ENCODE assay signal across 9 cellular contexts in the genomic region with DNA sequence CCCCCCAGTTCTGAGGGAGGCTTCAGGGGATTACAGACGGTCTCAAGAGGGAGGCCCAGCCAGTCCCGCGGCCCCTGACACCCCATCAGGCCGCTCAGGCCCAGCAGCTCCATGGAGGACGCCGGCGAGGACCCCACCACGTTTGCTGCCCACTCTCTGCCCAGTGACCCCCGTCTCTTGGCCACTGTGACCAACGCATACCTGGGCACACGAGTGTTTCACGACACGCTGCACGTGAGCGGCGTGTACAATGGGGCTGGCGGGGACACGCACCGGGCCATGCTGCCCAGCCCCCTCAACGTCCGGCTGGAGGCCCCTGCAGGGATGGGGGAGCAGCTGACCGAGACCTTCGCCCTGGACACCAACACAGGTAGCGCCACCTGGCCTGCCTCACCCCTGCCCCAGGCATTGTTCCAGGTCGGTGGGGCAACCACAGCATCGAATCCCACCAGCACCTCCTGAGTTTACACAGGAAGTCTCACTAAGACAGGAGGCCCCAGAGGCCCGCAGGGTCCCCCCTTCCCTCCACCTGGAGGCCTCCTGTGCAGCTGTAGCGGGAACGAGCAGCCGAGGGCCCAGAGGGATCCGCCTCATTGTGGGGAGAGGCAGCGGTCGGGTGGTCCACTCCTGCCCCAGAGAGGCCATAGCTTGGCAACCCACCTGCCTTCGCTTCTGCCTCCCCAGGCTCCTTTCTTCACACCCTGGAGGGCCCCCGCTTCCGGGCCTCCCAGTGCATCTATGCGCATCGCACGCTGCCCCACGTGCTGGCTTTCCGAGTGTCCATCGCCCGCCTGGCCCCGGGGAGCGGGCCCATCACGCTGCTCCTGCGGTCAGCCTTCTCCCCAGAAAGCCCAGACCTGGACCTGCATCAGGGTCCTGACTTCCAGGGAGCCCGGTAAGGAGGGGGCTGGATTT. TPM values are rescaled to one million over a fixed set of nuclear protein-coding genes. Genes with fewer than 3 reads are reported as not detected.
DNase-seq lines count a peak whose midpoint lies in the region; ATAC-seq and TF ChIP-seq lines count a peak whose summit lies in the region.
"Had no signal": no experiment of that assay in that cellular context is flagged by ENCODE, and none has a peak within 500 bp of the region (broad histone marks: within the 10 kb centered on the region; RNA-seq: fewer than 3 reads in every experiment).

No MANE protein-coding gene starts in this region.

- H3K9me3 Mint-ChIP-seq in stimulated activated naive CD8-positive, alpha-beta T cell treated with anti-CD3 and anti-CD28 coated beads, Interleukin-15, Interleukin-2, amounts not matched to agents 100 ng/mL and 50 ng/mL, for 24 hours, result no peaks in the 10 kb centered on the region

- DNase-seq in stimulated activated naive CD8-positive, alpha-beta T cell treated with anti-CD3 and anti-CD28 coated beads, Interleukin-15, Interleukin-2, amounts not matched to agents 100 U/mL and 50 U/mL, for 24 hours, result no peak
- DNase-seq in cardiac fibroblast (ENCODE audit: low read depth in 2 of 2), result no peak
- DNase-seq in mucosa of descending colon, result peak in 2 of 3 donors; percentile 47 to 64
- DNase-seq in HCEC 1CT, result no peak
- no peak for DNase-seq in iPS-NIHi7 (ENCODE audit: extremely low spot score)

- no peaks in the 10 kb centered on the region for H3K9me3 ChIP-seq in mucosa of descending colon

- H3K27ac Mint-ChIP-seq in stimulated activated naive CD8-positive, alpha-beta T cell treated with anti-CD3 and anti-CD28 coated beads, Interleukin-15, Interleukin-2, amounts not matched to agents 100 ng/mL and 50 ng/mL, for 24 hours, result peak overlapping the region; percentile 52

- intact Hi-C loops in mucosa of descending colon (cut with DNase I, micrococcal nuclease), result no loop called here

- H3K4me3 Mint-ChIP-seq in stimulated activated naive CD8-positive, alpha-beta T cell treated with anti-CD3 and anti-CD28 coated beads, Interleukin-15, Interleukin-2, amounts not matched to agents 100 ng/mL and 50 ng/mL, for 24 hours, result peak overlapping the region; percentile 66

- no peak for ATAC-seq in stimulated activated naive CD8-positive, alpha-beta T cell treated with anti-CD3 and anti-CD28 coated beads, Interleukin-15, Interleukin-2, amounts not matched to agents 100 U/mL and 50 U/mL, for 24 hours
- ATAC-seq in mucosa of descending colon, result no peak
- ATAC-seq in GM21367 (IDR thresholded peaks at IDR 0.05; ENCODE audit: unreplicated experiment), result no peak
- ATAC-seq in HG02763 (IDR thresholded peaks at IDR 0.05; ENCODE audit: unreplicated experiment), result no peak

- H3K36me3 Mint-ChIP-seq in stimulated activated naive CD8-positive, alpha-beta T cell treated with anti-CD3 and anti-CD28 coated beads, Interleukin-15, Interleukin-2, amounts not matched to agents 100 ng/mL and 50 ng/mL, for 24 hours (ENCODE audit: low read depth), result peaks cover 4% of the 10 kb centered on the region

- no peaks in the 10 kb centered on the region for H3K36me3 ChIP-seq in mucosa of descending colon (ENCODE audit: low read depth)

- peaks cover 24% of the 10 kb centered on the region for H3K4me1 Mint-ChIP-seq in stimulated activated naive CD8-positive, alpha-beta T cell treated with anti-CD3 and anti-CD28 coated beads, Interleukin-15, Interleukin-2, amounts not matched to agents 100 ng/mL and 50 ng/mL, for 24 hours (ENCODE audit: low read depth)

- TF ChIP-seq CTCF in cardiac fibroblast (IDR thresholded peaks at IDR 0.05; ENCODE audit: low read depth, low read length), result no peak
- no peak for TF ChIP-seq CTCF in mucosa of descending colon (IDR thresholded peaks at IDR 0.05)

- H3K4me3 ChIP-seq in cardiac fibroblast (replicated peaks in 1 of 2; ENCODE audit: low read depth in 2 of 2, low read length in 2 of 2) (peak overlapping the region; percentile 41 to 54), mucosa of descending colon (no peak overlapping the region)

- no peaks in the 10 kb centered on the region for H3K27me3 Mint-ChIP-seq in stimulated activated naive CD8-positive, alpha-beta T cell treated with anti-CD3 and anti-CD28 coated beads, Interleukin-15, Interleukin-2, amounts not matched to agents 100 ng/mL and 50 ng/mL, for 24 hours

- peaks cover 14% of the 10 kb centered on the region for H3K4me1 ChIP-seq in mucosa of descending colon (ENCODE audit: low read depth)

RNA-seq across cellular contexts. Expression of a gene that starts 1.0 kb away (rescaled TPM):
- total RNA-seq in mucosa of descending colon, result 10 to 100 TPM; 21.2 to 37.1 (median 29.7) TPM

RNA-seq across cellular contexts. Expression of a gene that starts 9.4 kb away (rescaled TPM):
- not detected for total RNA-seq in mucosa of descending colon
- total RNA-seq: lower leg skin had no signal

RNA-seq across cellular contexts. Expression of a gene that starts 11.8 kb away (rescaled TPM):
- 1 to 10 TPM in 1 of 3 donors, under 1 TPM in 2; 0.66 to 2.6 (median 0.72) TPM for total RNA-seq in mucosa of descending colon

RNA-seq across cellular contexts. Expression of a gene that starts 17.7 kb away (rescaled TPM):
- 100 to 1,000 TPM in 2 of 3 donors, 10 to 100 TPM in 1; 57.2 to 254 (median 111) TPM for total RNA-seq in mucosa of descending colon

RNA-seq across cellular contexts. Expression of a gene that starts 23.9 kb away (rescaled TPM):
- total RNA-seq in mucosa of descending colon, result 100 to 1,000 TPM in 1 of 3 donors, 10 to 100 TPM in 2; 80.2 to 182 (median 87.3) TPM

Comparison
In these comparisons a context has a peak if more than half of its experiments do, and no peak if none do; other contexts are left out.
1. DNase-seq: peak in mucosa of descending colon (2 of 3); none in stimulated activated naive CD8-positive, alpha-beta T cell treated with anti-CD3 and anti-CD28 coated beads, Interleukin-15, Interleukin-2, amounts not matched to agents 100 U/mL and 50 U/mL, for 24 hours (single experiment), cardiac fibroblast (0 of 2), HCEC 1CT (single experiment) and iPS-NIHi7 (single experiment).